In genomic region chr12:46475972-46476645, GRCh38 we compare ENCODE assay signal across 29 cellular contexts.
"Had no signal": no experiment of that assay in that cellular context is flagged by ENCODE, and none has a peak within 500 bp of the region (broad histone marks: within the 10 kb centered on the region; RNA-seq: fewer than 3 reads in every experiment).

No MANE protein-coding gene starts in this region.

- ATAC-seq: activated CD8-positive, alpha-beta T cell treated with anti-CD3 and anti-CD28 coated beads for 36 hours; activated T-cell treated with anti-CD3 and anti-CD28 coated beads, Interleukin-2, amount 50 U/mL, for 4 hours; gastrocnemius medialis; left lung; lower lobe of right lung; sciatic nerve; stimulated activated memory B cell treated with anti-CD40 and anti-IgM and Interleukin-4, amounts not matched to agents 10 μg/mL and 1 μg/mL and 100 μg/mL, for 72 hours; upper lobe of right lung had no signal

- H3K4me3 Mint-ChIP-seq: activated CD4-positive, alpha-beta T cell treated with anti-CD3 and anti-CD28 coated beads, Interleukin-2, amount 10 ng/mL, durations not matched to agents 7 days and 5 days; activated CD8-positive, alpha-beta T cell treated with anti-CD3 and anti-CD28 coated beads for 36 hours; activated naive CD8-positive, alpha-beta T cell; activated T-cell treated with anti-CD3 and anti-CD28 coated beads, Interleukin-2, amount 50 U/mL, for 4 hours; central memory CD8-positive, alpha-beta T cell; naive B cell; nephron progenitor cell; stimulated activated memory B cell treated with anti-CD40 and anti-IgM and Interleukin-4, amounts not matched to agents 10 μg/mL and 1 μg/mL and 100 μg/mL, for 72 hours; T-helper 1 cell treated with Interleukin-12 subunit alpha and Interleukin-12 subunit beta and Interleukin-4 antibody, amounts not matched to agents 30 μg/mL and 1 μg/mL, for 36 hours had no signal

- H3K27ac Mint-ChIP-seq: activated CD4-positive, alpha-beta T cell treated with anti-CD3 and anti-CD28 coated beads, Interleukin-2, amount 10 ng/mL, durations not matched to agents 7 days and 5 days; activated CD8-positive, alpha-beta T cell treated with anti-CD3 and anti-CD28 coated beads for 36 hours; activated naive CD8-positive, alpha-beta T cell; activated T-helper 2 cell treated with anti-CD3 and anti-CD28 coated beads, Interferon-gamma antibody, Interleukin-2, Interleukin-4, amounts not matched to agents 10 μg/mL and 5 μg/mL and 100 μg/mL, durations not matched to agents 14 hours and 24 hours and 36 hours; nephron progenitor cell; stimulated activated memory B cell treated with anti-CD40 and anti-IgM and Interleukin-4, amounts not matched to agents 10 μg/mL and 1 μg/mL and 100 μg/mL, for 72 hours; T-helper 1 cell treated with Interleukin-12 subunit alpha and Interleukin-12 subunit beta and Interleukin-4 antibody, amounts not matched to agents 30 μg/mL and 1 μg/mL, for 36 hours had no signal

- FAIRE-seq: bronchial epithelial cell, islet of Langerhans, small intestine had no signal

- H3K27me3 Mint-ChIP-seq: activated CD4-positive, alpha-beta T cell treated with anti-CD3 and anti-CD28 coated beads, Interleukin-2, amount 10 ng/mL, durations not matched to agents 7 days and 5 days; activated CD8-positive, alpha-beta T cell treated with anti-CD3 and anti-CD28 coated beads for 36 hours; activated naive CD8-positive, alpha-beta T cell; central memory CD8-positive, alpha-beta T cell; naive B cell; stimulated activated memory B cell treated with anti-CD40 and anti-IgM and Interleukin-4, amounts not matched to agents 10 μg/mL and 1 μg/mL and 100 μg/mL, for 72 hours had no signal

- DNase-seq: activated CD4-positive, alpha-beta T cell treated with anti-CD3 and anti-CD28 coated beads, Interleukin-2, amount 10 ng/mL, durations not matched to agents 7 days and 5 days; activated CD4-positive, CD25-positive, alpha-beta regulatory T cell treated with anti-CD3 and anti-CD28 coated beads, Interleukin-2, amount 50 U/mL, for 72 hours; activated CD8-positive, alpha-beta T cell treated with anti-CD3 and anti-CD28 coated beads for 36 hours; activated T-cell treated with anti-CD3 and anti-CD28 coated beads, Interleukin-2, amount 50 U/mL, for 4 hours; anterior cingulate cortex; dorsolateral prefrontal cortex; effector memory CD4-positive, alpha-beta T cell; gastrocnemius medialis; glutamatergic neuron; left lung; lower lobe of right lung; naive B cell; nephron progenitor cell; small intestine; stimulated activated CD4-positive, alpha-beta T cell treated with anti-CD3 and anti-CD28 coated beads, Interleukin-4, amount 100 ng/mL, for 24 hours; stomach; T-helper 9 cell; thyroid gland; upper lobe of right lung had no signal

- H3K9me3 ChIP-seq: gastrocnemius medialis, left lung, lower lobe of right lung, neutrophil, stomach, thyroid gland, upper lobe of right lung had no signal

- H3K9me3 Mint-ChIP-seq: activated CD8-positive, alpha-beta T cell treated with anti-CD3 and anti-CD28 coated beads for 36 hours; activated T-cell treated with anti-CD3 and anti-CD28 coated beads, Interleukin-2, amount 50 U/mL, for 4 hours; activated T-helper 2 cell treated with anti-CD3 and anti-CD28 coated beads, Interferon-gamma antibody, Interleukin-2, Interleukin-4, amounts not matched to agents 10 μg/mL and 5 μg/mL and 100 μg/mL, durations not matched to agents 14 hours and 24 hours and 36 hours; central memory CD8-positive, alpha-beta T cell; nephron progenitor cell; stimulated activated memory B cell treated with anti-CD40 and anti-IgM and Interleukin-4, amounts not matched to agents 10 μg/mL and 1 μg/mL and 100 μg/mL, for 72 hours; T-helper 1 cell treated with Interleukin-12 subunit alpha and Interleukin-12 subunit beta and Interleukin-4 antibody, amounts not matched to agents 30 μg/mL and 1 μg/mL, for 36 hours had no signal

- H3K36me3 ChIP-seq: gastrocnemius medialis, left lung, lower lobe of right lung, neutrophil, stomach, thyroid gland, upper lobe of right lung had no signal

- H3K4me3 ChIP-seq: coronary artery, dorsolateral prefrontal cortex, gastrocnemius medialis, left lung, lower lobe of right lung, stomach, thyroid gland, upper lobe of right lung had no signal

- H3K27ac ChIP-seq: coronary artery, dorsolateral prefrontal cortex, gastrocnemius medialis, left lung, lower lobe of right lung, neutrophil, stomach, thyroid gland, upper lobe of right lung had no signal

- H3K27me3 ChIP-seq: dorsolateral prefrontal cortex, gastrocnemius medialis, left lung, neutrophil, stomach, thyroid gland, upper lobe of right lung had no signal
